Comparison of ENCODE assay signal across 16 cellular contexts in the genomic region with DNA sequence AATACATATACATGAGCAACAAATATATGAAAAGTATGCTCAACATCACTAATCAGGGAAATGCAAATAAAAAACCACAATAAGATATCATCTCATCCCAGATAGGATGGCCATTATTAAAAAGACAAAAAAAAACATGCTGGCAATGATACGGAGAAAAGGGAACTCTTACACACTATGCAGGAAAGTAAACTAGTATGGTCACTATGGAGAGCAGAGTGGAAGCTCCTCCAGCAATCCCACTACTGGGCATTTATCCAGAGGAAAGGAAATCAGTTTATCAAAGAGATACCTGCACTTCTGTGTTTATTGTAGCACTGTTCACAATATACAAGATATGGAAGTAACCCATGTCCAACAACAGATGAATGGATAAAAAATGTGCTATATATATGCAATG.
A peak's percentile ranks its signal among the peaks of the same experiment; 100 is the strongest.
DNase-seq lines count a peak whose midpoint lies in the region; TF ChIP-seq lines count a peak whose summit lies in the region.
"Had no signal": no experiment of that assay in that cellular context is flagged by ENCODE, and none has a peak within 500 bp of the region (broad histone marks: within the 10 kb centered on the region; RNA-seq: fewer than 3 reads in every experiment).

No MANE protein-coding gene starts in this region.

- DNase-seq in H4 (ENCODE audit: low spot score): peak; percentile 85
- peak; percentile 45 for DNase-seq in NCI-H69 (lab: John Stamatoyannopoulos, UW)
- DNase-seq in chondrocyte (ENCODE audit: low spot score): no peak
- DNase-seq in osteocyte (ENCODE audit: extremely low spot score, unreplicated experiment): no peak
- DNase-seq in tibial nerve (ENCODE audit: low spot score in 2 of 2): no peak
- DNase-seq in SIG-M5 treated with dmso at 0.1 percent for 504 hours (lab: John Stamatoyannopoulos, UW; ENCODE audit: unreplicated experiment): no peak
- DNase-seq in ecto neural progenitor cell (ENCODE audit: low spot score): no peak
- DNase-seq: Calu3; CD4-positive, alpha-beta T cell; GM23248; NCI-H1105 treated with DMSO at 0.1 percent for 48 hours; NCI-H1930; NCI-H2171; NCI-H446 treated with DMSO at 0.1 percent for 48 hours had no signal

- no peaks in the 10 kb centered on the region for H3K4me1 ChIP-seq in tibial nerve

- no peaks in the 10 kb centered on the region for H3K27me3 Mint-ChIP-seq in chondrocyte (ENCODE audit: low read depth)
- H3K27me3 Mint-ChIP-seq in osteocyte (ENCODE audit: unreplicated experiment): no peaks in the 10 kb centered on the region
- H3K27me3 Mint-ChIP-seq: CD4-positive, alpha-beta T cell had no signal

- no peaks in the 10 kb centered on the region for H3K9me3 ChIP-seq in tibial nerve

- no peaks in the 10 kb centered on the region for H3K36me3 Mint-ChIP-seq in chondrocyte (ENCODE audit: low read depth)
- no peaks in the 10 kb centered on the region for H3K36me3 Mint-ChIP-seq in osteocyte (ENCODE audit: unreplicated experiment)

- H3K27ac ChIP-seq in tibial nerve: no peak overlapping the region
- H3K27ac ChIP-seq: GM23248, KMS-11 had no signal

- H3K4me1 Mint-ChIP-seq in chondrocyte (ENCODE audit: low read depth) (peaks cover 10% of the 10 kb centered on the region), osteocyte (ENCODE audit: unreplicated experiment) (peaks cover 8% of the 10 kb centered on the region)
- H3K4me1 Mint-ChIP-seq: B cell had no signal

- peak overlapping the region; percentile 39 for H3K27ac Mint-ChIP-seq in chondrocyte (ENCODE audit: unreplicated experiment)
- H3K27ac Mint-ChIP-seq in osteocyte (ENCODE audit: unreplicated experiment): peak overlapping the region; percentile 17
- H3K27ac Mint-ChIP-seq: B cell; CD4-positive, alpha-beta T cell had no signal

- TF ChIP-seq EP300 in tibial nerve (IDR thresholded peaks at IDR 0.05): no peak

- no peak overlapping the region for H3K4me3 Mint-ChIP-seq in chondrocyte (ENCODE audit: unreplicated experiment)
- H3K4me3 Mint-ChIP-seq in osteocyte (ENCODE audit: unreplicated experiment): no peak overlapping the region
- H3K4me3 Mint-ChIP-seq: B cell; CD4-positive, alpha-beta T cell had no signal

- TF ChIP-seq CTCF in chondrocyte (IDR thresholded peaks at IDR 0.05) (no peak), osteocyte (IDR thresholded peaks at IDR 0.05) (no peak), tibial nerve (IDR thresholded peaks at IDR 0.05) (no peak)

- H3K36me3 ChIP-seq in tibial nerve: no peaks in the 10 kb centered on the region

- H3K9me3 Mint-ChIP-seq in chondrocyte (ENCODE audit: low read depth) (no peaks in the 10 kb centered on the region), osteocyte (ENCODE audit: unreplicated experiment) (no peaks in the 10 kb centered on the region)
- H3K9me3 Mint-ChIP-seq: CD4-positive, alpha-beta T cell had no signal

- H3K27me3 ChIP-seq in tibial nerve: no peaks in the 10 kb centered on the region

- TF ChIP-seq POLR2A in tibial nerve (IDR thresholded peaks at IDR 0.05): no peak

- no peak overlapping the region for H3K4me3 ChIP-seq in tibial nerve
- H3K4me3 ChIP-seq: GM23248 had no signal

- 84 to 86% methylated on average over 1 of the region's 1 CpG for WGBS in tibial nerve, 2 donors

Comparison
In these comparisons a context has a peak if more than half of its experiments do, and no peak if none do; other contexts are left out.
1. DNase-seq: peak in H4 (single experiment) and NCI-H69 (single experiment); none in chondrocyte (single experiment), osteocyte (single experiment), tibial nerve (0 of 2), SIG-M5 treated with dmso at 0.1 percent for 504 hours (single experiment) and ecto neural progenitor cell (single experiment).